21 cellular contexts compared by ENCODE assay signal in genomic region chr3:183498634-183499033, GRCh38. TPM values are rescaled to one million over a fixed set of nuclear protein-coding genes. Genes with fewer than 3 reads are reported as not detected.
DNase-seq lines count a peak whose midpoint lies in the region; ATAC-seq and TF ChIP-seq lines count a peak whose summit lies in the region.
"Had no signal": no experiment of that assay in that cellular context is flagged by ENCODE, and none has a peak within 500 bp of the region (broad histone marks: within the 10 kb centered on the region; RNA-seq: fewer than 3 reads in every experiment).

No MANE protein-coding gene starts in this region.

- H3K9me3 ChIP-seq in T-helper 17 cell (ENCODE audit: control insufficient read depth, low read length, poor library complexity, severe bottlenecking): no peaks in the 10 kb centered on the region
- H3K9me3 ChIP-seq in liver (ENCODE audit: control insufficient read depth in 4 of 4, low read length in 3 of 4): no peaks in the 10 kb centered on the region
- H3K9me3 ChIP-seq: A549 had no signal

- no peak overlapping the region for H3K9ac ChIP-seq in liver (ENCODE audit: low read depth in 1 of 2, low read length in 2 of 2)
- H3K9ac ChIP-seq: BLaER1 had no signal

- H3K4me3 Mint-ChIP-seq in activated CD8-positive, alpha-beta memory T cell treated with anti-CD3 and anti-CD28 coated beads, Interleukin-2, amount 10 ng/mL, durations not matched to agents 7 days and 5 days: no peak overlapping the region
- H3K4me3 Mint-ChIP-seq in T-helper 17 cell: no peak overlapping the region
- H3K4me3 Mint-ChIP-seq: CD14-positive monocyte; CD4-positive, alpha-beta memory T cell; H9 had no signal

- ATAC-seq in activated CD8-positive, alpha-beta memory T cell treated with anti-CD3 and anti-CD28 coated beads, Interleukin-2, amount 10 ng/mL, durations not matched to agents 7 days and 5 days: no peak
- ATAC-seq in T-helper 17 cell: no peak
- no peak for ATAC-seq in GM19351 (IDR thresholded peaks at IDR 0.05; ENCODE audit: unreplicated experiment)
- ATAC-seq: A549, GM12878 had no signal

- WGBS in liver: 40% methylated on average over 6 of the region's 6 CpGs

- peak overlapping the region in 1 of 2 donors; percentile 49 for H3K27ac ChIP-seq in liver (ENCODE audit: low read depth in 1 of 2, low read length in 2 of 2)
- H3K27ac ChIP-seq: 22Rv1, A549, BLaER1 had no signal

- H3K4me3 ChIP-seq in liver (ENCODE audit: low read depth in 1 of 3, low read length in 3 of 3): no peak overlapping the region
- H3K4me3 ChIP-seq: A549, BLaER1, GM12878 had no signal

- peak; percentile 25 to 56 for TF ChIP-seq RAD21 in liver (IDR thresholded peaks at IDR 0.05)

- H3K9me3 Mint-ChIP-seq in activated CD8-positive, alpha-beta memory T cell treated with anti-CD3 and anti-CD28 coated beads, Interleukin-2, amount 10 ng/mL, durations not matched to agents 7 days and 5 days (ENCODE audit: low read depth): no peaks in the 10 kb centered on the region
- H3K9me3 Mint-ChIP-seq: CD14-positive monocyte; CD4-positive, alpha-beta memory T cell; H9 had no signal

- H3K4me1 ChIP-seq in liver (ENCODE audit: control insufficient read depth in 4 of 4, insufficient read depth in 4 of 4, low read length in 3 of 4): peaks cover 0 to 17% (median 6%) of the 10 kb centered on the region in 4 donors
- H3K4me1 ChIP-seq: A549, BLaER1 had no signal

- peak; percentile 9 for DNase-seq in activated CD8-positive, alpha-beta memory T cell treated with anti-CD3 and anti-CD28 coated beads, Interleukin-2, amount 10 ng/mL, durations not matched to agents 7 days and 5 days
- DNase-seq in activated CD8-positive, alpha-beta memory T cell treated with anti-CD3 and anti-CD28 coated beads, Interleukin-2, amount 50 U/mL, for 4 hours: no peak
- DNase-seq in T-helper 17 cell (no peak), Ammon's horn (ENCODE audit: low spot score) (no peak)
- no peak for DNase-seq in activated naive CD4-positive, alpha-beta T cell treated with anti-CD3 and anti-CD28 coated beads, Interleukin-2, amount 50 U/mL, for 16 hours
- DNase-seq: AML-193; Calu3; CD4-positive, alpha-beta memory T cell; DMS53; DND-41; EL; H9 had no signal

- no peaks in the 10 kb centered on the region for H3K36me3 ChIP-seq in liver (ENCODE audit: control insufficient read depth in 4 of 4, insufficient read depth in 3 of 4, low read depth in 1 of 4, low read length in 3 of 4)

- peaks cover 21% of the 10 kb centered on the region for H3K36me3 Mint-ChIP-seq in activated CD8-positive, alpha-beta memory T cell treated with anti-CD3 and anti-CD28 coated beads, Interleukin-2, amount 10 ng/mL, durations not matched to agents 7 days and 5 days
- H3K36me3 Mint-ChIP-seq in T-helper 17 cell (ENCODE audit: low read depth): peaks cover 9% of the 10 kb centered on the region

- TF ChIP-seq CTCF in liver (IDR thresholded peaks at IDR 0.05; ENCODE audit: low read depth, low read length, missing input control): no peak

- no peaks in the 10 kb centered on the region for H3K27me3 Mint-ChIP-seq in activated CD8-positive, alpha-beta memory T cell treated with anti-CD3 and anti-CD28 coated beads, Interleukin-2, amount 10 ng/mL, durations not matched to agents 7 days and 5 days
- no peaks in the 10 kb centered on the region for H3K27me3 Mint-ChIP-seq in T-helper 17 cell
- H3K27me3 Mint-ChIP-seq: CD4-positive, alpha-beta memory T cell had no signal

- no peak overlapping the region for H3K27ac Mint-ChIP-seq in activated CD8-positive, alpha-beta memory T cell treated with anti-CD3 and anti-CD28 coated beads, Interleukin-2, amount 10 ng/mL, durations not matched to agents 7 days and 5 days
- H3K27ac Mint-ChIP-seq in T-helper 17 cell: peak overlapping the region; percentile 49

- H3K27me3 ChIP-seq in liver (ENCODE audit: control insufficient read depth in 4 of 4, insufficient read depth in 4 of 4, low read length in 3 of 4): no peaks in the 10 kb centered on the region
- H3K27me3 ChIP-seq: BLaER1 had no signal

- CTCF ChIA-PET in activated CD8-positive, alpha-beta memory T cell treated with anti-CD3 and anti-CD28 coated beads, Interleukin-2, amount 10 ng/mL, durations not matched to agents 7 days and 5 days (lab: Charles Lee): no interaction called here

- peaks cover 1% of the 10 kb centered on the region for H3K4me1 Mint-ChIP-seq in activated CD8-positive, alpha-beta memory T cell treated with anti-CD3 and anti-CD28 coated beads, Interleukin-2, amount 10 ng/mL, durations not matched to agents 7 days and 5 days
- H3K4me1 Mint-ChIP-seq in T-helper 17 cell: peaks cover 12% of the 10 kb centered on the region
- H3K4me1 Mint-ChIP-seq: CD14-positive monocyte, H9 had no signal

TF ChIP-seq in liver, 16 proteins besides CTCF, POLR2A, EP300 and RAD21:
- no peak for TF ChIP-seq GABPA (IDR thresholded peaks at IDR 0.05 in 1 of 2, conservative IDR thresholded peaks at IDR 0.05 in 1 of 2)
- TF ChIP-seq TAF1 (conservative IDR thresholded peaks at IDR 0.05): no peak
- no peak for TF ChIP-seq JUND (IDR thresholded peaks at IDR 0.05)
- TF ChIP-seq SP1 (IDR thresholded peaks at IDR 0.05): peak; percentile 86
- TF ChIP-seq HNF4A (conservative IDR thresholded peaks at IDR 0.05): peak; percentile 85
- TF ChIP-seq, protein P1, sequence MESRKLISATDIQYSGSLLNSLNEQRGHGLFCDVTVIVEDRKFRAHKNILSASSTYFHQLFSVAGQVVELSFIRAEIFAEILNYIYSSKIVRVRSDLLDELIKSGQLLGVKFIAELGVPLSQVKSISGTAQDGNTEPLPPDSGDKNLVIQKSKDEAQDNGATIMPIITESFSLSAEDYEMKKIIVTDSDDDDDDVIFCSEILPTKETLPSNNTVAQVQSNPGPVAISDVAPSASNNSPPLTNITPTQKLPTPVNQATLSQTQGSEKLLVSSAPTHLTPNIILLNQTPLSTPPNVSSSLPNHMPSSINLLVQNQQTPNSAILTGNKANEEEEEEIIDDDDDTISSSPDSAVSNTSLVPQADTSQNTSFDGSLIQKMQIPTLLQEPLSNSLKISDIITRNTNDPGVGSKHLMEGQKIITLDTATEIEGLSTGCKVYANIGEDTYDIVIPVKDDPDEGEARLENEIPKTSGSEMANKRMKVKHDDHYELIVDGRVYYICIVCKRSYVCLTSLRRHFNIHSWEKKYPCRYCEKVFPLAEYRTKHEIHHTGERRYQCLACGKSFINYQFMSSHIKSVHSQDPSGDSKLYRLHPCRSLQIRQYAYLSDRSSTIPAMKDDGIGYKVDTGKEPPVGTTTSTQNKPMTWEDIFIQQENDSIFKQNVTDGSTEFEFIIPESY (IDR thresholded peaks at IDR 0.05): peak; percentile 35
- TF ChIP-seq HNF4G (IDR thresholded peaks at IDR 0.05): no peak
- peak; percentile 46 for TF ChIP-seq FOXA2 (IDR thresholded peaks at IDR 0.05)
- peak; percentile 43 for TF ChIP-seq REST (IDR thresholded peaks at IDR 0.05)
- no peak for TF ChIP-seq ATF3 (IDR thresholded peaks at IDR 0.05)
- peak; percentile 79 to 90 for TF ChIP-seq RXRA (IDR thresholded peaks at IDR 0.05)
- no peak for TF ChIP-seq FOXA1 (IDR thresholded peaks at IDR 0.05)
- no peak for TF ChIP-seq MAX (IDR thresholded peaks at IDR 0.05)
- no peak for TF ChIP-seq NR2F2 (IDR thresholded peaks at IDR 0.05)
- peak; percentile 59 for TF ChIP-seq YY1 (IDR thresholded peaks at IDR 0.05)
- TF ChIP-seq EGR1 (IDR thresholded peaks at IDR 0.05; ENCODE audit: low read depth in 2 of 2): no peak

RNA-seq across cellular contexts. Expression of gene KLHL6, which starts 56.9 kb away (rescaled TPM):
- total RNA-seq in activated CD8-positive, alpha-beta memory T cell treated with anti-CD3 and anti-CD28 coated beads, Interleukin-2, amount 10 ng/mL, durations not matched to agents 7 days and 5 days: 10 to 100 TPM; 30.9 to 31.5 TPM
- 10 to 100 TPM; 29.3 to 35.7 TPM for total RNA-seq in T-helper 17 cell
- 1 to 10 TPM; 1.6 to 3.8 TPM for total RNA-seq in liver
- under 1 TPM; 0.42 to 0.44 TPM for polyA plus RNA-seq in liver
- total RNA-seq: Calu3, G401, H1, H9 had no signal
- polyA plus RNA-seq: A549 had no signal

Comparison
In these comparisons a context has a peak if more than half of its experiments do, and no peak if none do; other contexts are left out.
1. RNA of gene KLHL6, which starts 56.9 kb away (total RNA-seq): 29.3 to 35.7 TPM in T-helper 17 cell and 30.9 to 31.5 TPM in activated CD8-positive, alpha-beta memory T cell treated with anti-CD3 and anti-CD28 coated beads, Interleukin-2, amount 10 ng/mL, durations not matched to agents 7 days and 5 days; 1.6 to 3.8 TPM in liver; every median in the first group is over 4 times any median in the second.